Comparison of ENCODE assay signal across 15 cellular contexts in the genomic region with DNA sequence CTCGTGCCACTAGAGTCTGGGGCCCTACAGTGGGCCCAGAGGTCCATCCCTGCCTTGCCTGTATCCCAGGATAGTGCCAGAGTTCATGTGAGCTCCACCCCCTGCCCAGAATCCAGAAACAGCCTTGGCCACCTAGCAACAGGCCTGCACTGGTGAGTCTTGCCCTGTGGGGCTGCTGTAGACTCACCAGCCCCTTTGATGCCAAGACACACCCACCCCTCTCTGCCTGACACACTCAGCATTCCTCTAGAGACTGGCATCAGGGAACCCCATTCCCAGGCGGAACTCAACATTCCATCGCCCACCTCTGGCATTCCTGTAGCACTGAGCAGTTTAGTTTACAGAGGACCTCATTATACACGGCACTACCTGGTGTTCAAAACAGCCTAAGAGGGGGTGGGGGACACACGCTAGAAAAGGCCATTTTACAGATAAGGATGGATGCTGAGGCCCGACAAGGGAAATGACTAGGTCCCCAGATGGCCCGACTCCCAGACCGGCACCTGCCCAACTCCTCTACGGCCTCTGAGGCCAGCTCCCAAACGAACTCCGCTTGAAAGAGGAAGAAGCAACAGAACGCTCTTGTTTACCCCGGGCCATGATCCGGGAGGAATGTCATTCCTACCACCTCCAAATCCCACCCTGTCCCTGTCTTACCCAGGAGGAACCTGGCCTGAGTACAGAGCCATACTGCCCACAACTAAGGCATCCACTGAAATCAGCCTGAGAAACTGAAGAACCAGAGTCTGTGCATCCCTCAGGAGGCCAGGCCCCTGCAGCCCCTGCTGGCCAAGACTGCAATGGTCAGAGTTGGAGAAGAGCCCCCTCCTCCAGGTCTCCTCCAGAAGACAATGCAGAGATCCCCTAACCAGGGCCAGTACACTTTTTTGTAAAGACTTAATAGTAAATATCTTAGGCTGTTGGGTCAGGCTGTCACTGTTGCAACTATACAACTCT.
DNase-seq lines count a peak whose midpoint lies in the region; ATAC-seq and TF ChIP-seq lines count a peak whose summit lies in the region.
"Had no signal": no experiment of that assay in that cellular context is flagged by ENCODE, and none has a peak within 500 bp of the region (broad histone marks: within the 10 kb centered on the region; RNA-seq: fewer than 3 reads in every experiment).

No MANE protein-coding gene starts in this region.

- in situ Hi-C loops in brain microvascular endothelial cell (cut with HindIII; ENCODE audit: low pct_ligation_motif_present, low sequenced_read_pairs), result no loop called here

- peaks cover 14% of the 10 kb centered on the region for H3K27me3 Mint-ChIP-seq in HFFc6 (ENCODE audit: insufficient read depth)

- H3K36me3 ChIP-seq in brain microvascular endothelial cell (replicated peaks) (peaks cover 9% of the 10 kb centered on the region), kidney epithelial cell (ENCODE audit: control insufficient read depth, insufficient read depth, low read length) (peaks cover 4% of the 10 kb centered on the region), suprapubic skin (peaks cover 38% of the 10 kb centered on the region)

- TF ChIP-seq EP300 in suprapubic skin (IDR thresholded peaks at IDR 0.05), result no peak

- DNase-seq in HFFc6 (peak; percentile 35), brain microvascular endothelial cell (no peak), kidney epithelial cell (ENCODE audit: low read depth) (peak; percentile 31), suprapubic skin (ENCODE audit: low spot score in 2 of 2) (no peak), DMS79 (lab: John Stamatoyannopoulos, UW) (no peak)
- DNase-seq in stimulated activated naive CD4-positive, alpha-beta T cell treated with Interleukin-2 at 50 U/mL for 16 hours (lab: John Stamatoyannopoulos, UW), result no peak
- DNase-seq in activated CD4-positive, alpha-beta T cell treated with anti-CD3 and anti-CD28 coated beads for 4 hours, result no peak
- DNase-seq: activated CD4-positive, alpha-beta T cell treated with anti-CD3 and anti-CD28 coated beads, Interleukin-2, amount 50 U/mL, for 48 hours; DMS53; Karpas-422; NCI-H526 had no signal

- H3K4me3 Mint-ChIP-seq in HFFc6, result no peak overlapping the region

- WGBS in suprapubic skin, result 65% methylated on average over 14 of the region's 14 CpGs

- H3K27ac ChIP-seq in brain microvascular endothelial cell (no peak overlapping the region), suprapubic skin (peak overlapping the region; percentile 1)
- H3K27ac ChIP-seq: right lobe of liver, SK-N-MC had no signal

- H3K4me3 ChIP-seq in brain microvascular endothelial cell (ENCODE audit: low read depth, low read length) (no peak overlapping the region), kidney epithelial cell (ENCODE audit: low read depth, low read length) (no peak overlapping the region), suprapubic skin (no peak overlapping the region)
- H3K4me3 ChIP-seq: right lobe of liver, SK-N-MC had no signal

- no peak for TF ChIP-seq POLR2A in suprapubic skin (IDR thresholded peaks at IDR 0.05)

- peaks cover 4% of the 10 kb centered on the region; the same call in 1 of the 2 replicates for H3K9me3 Mint-ChIP-seq in HFFc6
- H3K9me3 Mint-ChIP-seq: activated naive CD4-positive, alpha-beta T cell treated with anti-CD3 and anti-CD28 coated beads, Interleukin-2, amount 50 U/mL, for 72 hours had no signal

- H3K27ac Mint-ChIP-seq in HFFc6, result peak overlapping the region; percentile 82

- H3K4me1 Mint-ChIP-seq in HFFc6 (ENCODE audit: low read depth), result peaks cover 11% of the 10 kb centered on the region

- TF ChIP-seq CTCF in HFFc6 (IDR thresholded peaks at IDR 0.05) (peak; percentile 36), brain microvascular endothelial cell (IDR thresholded peaks at IDR 0.05; ENCODE audit: low read depth, low read length, missing control alignments) (peak; percentile 45), kidney epithelial cell (IDR thresholded peaks at IDR 0.05; ENCODE audit: insufficient read depth, low read length, poor library complexity, severe bottlenecking) (no peak), suprapubic skin (IDR thresholded peaks at IDR 0.05) (no peak)

- H3K36me3 Mint-ChIP-seq in HFFc6 (ENCODE audit: low read depth), result peaks cover 17% of the 10 kb centered on the region
- H3K36me3 Mint-ChIP-seq: activated naive CD4-positive, alpha-beta T cell treated with anti-CD3 and anti-CD28 coated beads, Interleukin-2, amount 50 U/mL, for 72 hours had no signal

- H3K9me3 ChIP-seq in suprapubic skin, result no peaks in the 10 kb centered on the region
- H3K9me3 ChIP-seq: right lobe of liver had no signal

- ATAC-seq in GM19452 (IDR thresholded peaks at IDR 0.05; ENCODE audit: unreplicated experiment), result no peak
- ATAC-seq: activated naive CD4-positive, alpha-beta T cell treated with anti-CD3 and anti-CD28 coated beads, Interleukin-2, amount 50 U/mL, for 72 hours; right lobe of liver had no signal

- no peaks in the 10 kb centered on the region for H3K27me3 ChIP-seq in brain microvascular endothelial cell (replicated peaks)
- no peaks in the 10 kb centered on the region for H3K27me3 ChIP-seq in kidney epithelial cell (ENCODE audit: control insufficient read depth, insufficient read depth, low read length)
- H3K27me3 ChIP-seq in suprapubic skin, result no peaks in the 10 kb centered on the region
- H3K27me3 ChIP-seq: right lobe of liver had no signal

- H3K4me1 ChIP-seq in suprapubic skin, result peaks cover 51% of the 10 kb centered on the region

Comparison
In these comparisons a context has a peak if more than half of its experiments do, and no peak if none do; other contexts are left out.
1. DNase-seq: peak in HFFc6 (single experiment) and kidney epithelial cell (single experiment); none in brain microvascular endothelial cell (single experiment), suprapubic skin (0 of 2), stimulated activated naive CD4-positive, alpha-beta T cell treated with Interleukin-2 at 50 U/mL for 16 hours (single experiment), DMS79 (single experiment) and activated CD4-positive, alpha-beta T cell treated with anti-CD3 and anti-CD28 coated beads for 4 hours (0 of 2).
2. CTCF ChIP-seq: peak in HFFc6 (single experiment) and brain microvascular endothelial cell (single experiment); none in kidney epithelial cell (single experiment) and suprapubic skin (0 of 2).